ENCODE assay signal across 10 cellular contexts in genomic region chr6:36853325-36853724, GRCh38. TPM values are rescaled to one million over a fixed set of nuclear protein-coding genes. Genes with fewer than 3 reads are reported as not detected.
DNase-seq lines count a peak whose midpoint lies in the region; ATAC-seq and TF ChIP-seq lines count a peak whose summit lies in the region.
"Had no signal": no experiment of that assay in that cellular context is flagged by ENCODE, and none has a peak within 500 bp of the region (broad histone marks: within the 10 kb centered on the region; RNA-seq: fewer than 3 reads in every experiment).

No MANE protein-coding gene starts in this region.

- H3K27me3 Mint-ChIP-seq in WTC11 (ENCODE audit: low read depth) = no peaks in the 10 kb centered on the region; the same call in 1 of the 2 replicates
- no peaks in the 10 kb centered on the region for H3K27me3 Mint-ChIP-seq in activated T-helper 2 cell treated with anti-CD3 and anti-CD28 coated beads, Interferon-gamma antibody, Interleukin-2, Interleukin-4, amounts not matched to agents 10 μg/mL and 5 μg/mL and 100 μg/mL, durations not matched to agents 14 hours and 24 hours and 36 hours (ENCODE audit: low read depth)

- peaks cover 28% of the 10 kb centered on the region for H3K4me1 Mint-ChIP-seq in WTC11
- peaks cover 4% of the 10 kb centered on the region for H3K4me1 Mint-ChIP-seq in activated T-helper 2 cell treated with anti-CD3 and anti-CD28 coated beads, Interferon-gamma antibody, Interleukin-2, Interleukin-4, amounts not matched to agents 10 μg/mL and 5 μg/mL and 100 μg/mL, durations not matched to agents 14 hours and 24 hours and 36 hours (ENCODE audit: low read depth)

- H3K4me2 ChIP-seq in smooth muscle cell = peak overlapping the region; percentile 9

- no peak overlapping the region for H3K4me3 Mint-ChIP-seq in WTC11
- no peak overlapping the region for H3K4me3 Mint-ChIP-seq in activated T-helper 2 cell treated with anti-CD3 and anti-CD28 coated beads, Interferon-gamma antibody, Interleukin-2, Interleukin-4, amounts not matched to agents 10 μg/mL and 5 μg/mL and 100 μg/mL, durations not matched to agents 14 hours and 24 hours and 36 hours (ENCODE audit: low read depth)
- H3K4me3 Mint-ChIP-seq: neural crest cell had no signal

- H3K4me1 ChIP-seq in heart right ventricle (peaks cover 5 to 73% (median 68%) of the 10 kb centered on the region in 9 donors), smooth muscle cell (ENCODE audit: low read depth) (peaks cover 12% of the 10 kb centered on the region)

- ATAC-seq in WTC11 (no peak), heart right ventricle (peak in 6 of 8 donors; percentile 24 to 53 (median 34)), HG03521 (IDR thresholded peaks at IDR 0.05; ENCODE audit: unreplicated experiment) (no peak), HG02973 (IDR thresholded peaks at IDR 0.05; ENCODE audit: unreplicated experiment) (no peak), GM19328 (IDR thresholded peaks at IDR 0.05; ENCODE audit: unreplicated experiment) (no peak)

- H2AFZ ChIP-seq in smooth muscle cell (ENCODE audit: low read depth) = no peak overlapping the region

- intact Hi-C loops in heart right ventricle (cut with DNase I) = loop anchor here in 7 of 10 donors (2.0 to 10.0 kb wide), 4 partner anchors 86 to 239 kb away; no protein-coding TSS in a partner anchor
- intact Hi-C loops in activated T-helper 2 cell treated with anti-CD3 and anti-CD28 coated beads, Interferon-gamma antibody, Interleukin-2, Interleukin-4, amounts not matched to agents 10 μg/mL and 5 μg/mL and 100 μg/mL, durations not matched to agents 14 hours and 24 hours and 36 hours (cut with micrococcal nuclease) = no loop called here

- H3K9me3 Mint-ChIP-seq in WTC11 = no peaks in the 10 kb centered on the region
- no peaks in the 10 kb centered on the region for H3K9me3 Mint-ChIP-seq in activated T-helper 2 cell treated with anti-CD3 and anti-CD28 coated beads, Interferon-gamma antibody, Interleukin-2, Interleukin-4, amounts not matched to agents 10 μg/mL and 5 μg/mL and 100 μg/mL, durations not matched to agents 14 hours and 24 hours and 36 hours
- H3K9me3 Mint-ChIP-seq: neural crest cell had no signal

- H3K27ac ChIP-seq in heart right ventricle = peak overlapping the region; percentile 1 to 83 (median 60)
- peak overlapping the region; percentile 75 for H3K27ac ChIP-seq in smooth muscle cell (ENCODE audit: low read depth)

- TF ChIP-seq CTCF in WTC11 (IDR thresholded peaks at IDR 0.05) (no peak), heart right ventricle (IDR thresholded peaks at IDR 0.05) (no peak), smooth muscle cell (IDR thresholded peaks at IDR 0.05; ENCODE audit: borderline replicate concordance, insufficient read depth, poor library complexity, severe bottlenecking) (no peak)

- peaks cover 0 to 24% (median 8%) of the 10 kb centered on the region in 9 donors for H3K36me3 ChIP-seq in heart right ventricle
- H3K36me3 ChIP-seq in smooth muscle cell (ENCODE audit: low read depth) = no peaks in the 10 kb centered on the region

- H3K9ac ChIP-seq in smooth muscle cell (ENCODE audit: low read depth) = no peak overlapping the region

- H3K4me3 ChIP-seq in heart right ventricle (no peak overlapping the region), smooth muscle cell (no peak overlapping the region)

- POLR2A ChIA-PET in WTC11 (lab: Charles Lee) = no interaction called here

- H3K36me3 Mint-ChIP-seq in WTC11 = peaks cover 40% of the 10 kb centered on the region
- H3K36me3 Mint-ChIP-seq in activated T-helper 2 cell treated with anti-CD3 and anti-CD28 coated beads, Interferon-gamma antibody, Interleukin-2, Interleukin-4, amounts not matched to agents 10 μg/mL and 5 μg/mL and 100 μg/mL, durations not matched to agents 14 hours and 24 hours and 36 hours (ENCODE audit: low read depth) = peaks cover 59% of the 10 kb centered on the region

- H3K79me2 ChIP-seq in smooth muscle cell (ENCODE audit: low read depth) = no peaks in the 10 kb centered on the region

- peaks cover 8% of the 10 kb centered on the region for H3F3A ChIP-seq in smooth muscle cell (ENCODE audit: low read depth)

- CTCF ChIA-PET in WTC11 (lab: Charles Lee) = interaction anchor here (0.9 to 8.1 kb wide), 10 partner anchors 21 to 165 kb away, joined by 3 to 179 read pairs (median 15); partner anchors contain the start of gene PPIL1

- no peaks in the 10 kb centered on the region for H3K27me3 ChIP-seq in heart right ventricle
- H3K27me3 ChIP-seq in smooth muscle cell (ENCODE audit: low read depth) = no peaks in the 10 kb centered on the region

- 53 to 57% methylated on average over 5 of the region's 5 CpGs for WGBS in heart right ventricle, 2 donors
- WGBS in smooth muscle cell (ENCODE audit: low lambda C conversion rate) = 48% methylated on average over 5 of the region's 5 CpGs

- DNase-seq in HPDE6-E6E7 (ENCODE audit: extremely low spot score) = peak; percentile 40
- no peak for DNase-seq in WTC11 (ENCODE audit: low spot score)
- no peak for DNase-seq in heart right ventricle
- no peak for DNase-seq in smooth muscle cell (lab: John Stamatoyannopoulos, UW; ENCODE audit: unreplicated experiment)
- no peak for DNase-seq in activated T-helper 2 cell treated with anti-CD3 and anti-CD28 coated beads, Interferon-gamma antibody, Interleukin-2, Interleukin-4, amounts not matched to agents 10 μg/mL and 5 μg/mL and 100 μg/mL, durations not matched to agents 14 hours and 24 hours and 36 hours (ENCODE audit: low spot score)
- DNase-seq: NCI-H345 had no signal

- peak overlapping the region; percentile 58 for H3K27ac Mint-ChIP-seq in WTC11
- no peak overlapping the region for H3K27ac Mint-ChIP-seq in activated T-helper 2 cell treated with anti-CD3 and anti-CD28 coated beads, Interferon-gamma antibody, Interleukin-2, Interleukin-4, amounts not matched to agents 10 μg/mL and 5 μg/mL and 100 μg/mL, durations not matched to agents 14 hours and 24 hours and 36 hours

- H3K9me3 ChIP-seq in heart right ventricle = peaks cover 0 to 6% (median 0%) of the 10 kb centered on the region in 11 donors
- H3K9me3 ChIP-seq in smooth muscle cell (replicated peaks; ENCODE audit: low read depth) = no peaks in the 10 kb centered on the region

- H4K20me1 ChIP-seq in smooth muscle cell (ENCODE audit: low read depth) = no peaks in the 10 kb centered on the region

TF ChIP-seq in WTC11, 78 proteins besides CTCF, POLR2A, EP300 and RAD21 (continues in another document):
- TF ChIP-seq GTF2I (CRISPR knock-in tag; conservative IDR thresholded peaks at IDR 0.05) = no peak
- no peak for TF ChIP-seq STAT6 (CRISPR knock-in tag; conservative IDR thresholded peaks at IDR 0.05; ENCODE audit: low read depth)
- no peak for TF ChIP-seq ETV6 (CRISPR knock-in tag; IDR thresholded peaks at IDR 0.05)
- TF ChIP-seq ZBTB43 (CRISPR knock-in tag; IDR thresholded peaks at IDR 0.05) = no peak

RNA-seq across cellular contexts. Expression of gene CPNE5, which starts 14.1 kb away (rescaled TPM):
- total RNA-seq in WTC11 (2021) (0.44 to 0.71 TPM (median 0.48 TPM) in 3 replicates), heart right ventricle (10 to 100 TPM in 9 of 10 donors, 1 to 10 TPM in 1; 2.8 to 98.2 (median 29.0) TPM), smooth muscle cell (0.31 TPM in 1 of 2 replicates, not detected in the other)
- polyA plus RNA-seq in heart right ventricle (10 to 100 TPM in 1 of 2 donors, 1 to 10 TPM in 1; 4.4 to 18.4 TPM), smooth muscle cell (0.43 and 1.0 TPM in 2 replicates)
- 2.0 and 2.1 TPM in 2 replicates for total RNA-seq in activated T-helper 2 cell treated with anti-CD3 and anti-CD28 coated beads, Interferon-gamma antibody, Interleukin-2, Interleukin-4, amounts not matched to agents 10 μg/mL and 5 μg/mL and 100 μg/mL, durations not matched to agents 14 hours and 24 hours and 36 hours

RNA-seq across cellular contexts. Expression of gene PPIL1, which starts 21.3 kb away (rescaled TPM):
- total RNA-seq in WTC11 (2021) (64.2 to 69.8 TPM (median 66.6 TPM) in 3 replicates), heart right ventricle (100 to 1,000 TPM in 2 of 10 donors, 10 to 100 TPM in 8; 34.5 to 106 (median 49.2) TPM), smooth muscle cell (49.3 and 57.6 TPM in 2 replicates)
- polyA plus RNA-seq in heart right ventricle (10 to 100 TPM; 21.1 to 50.3 TPM), smooth muscle cell (34.6 and 45.4 TPM in 2 replicates)
- 52.4 and 54.8 TPM in 2 replicates for total RNA-seq in activated T-helper 2 cell treated with anti-CD3 and anti-CD28 coated beads, Interferon-gamma antibody, Interleukin-2, Interleukin-4, amounts not matched to agents 10 μg/mL and 5 μg/mL and 100 μg/mL, durations not matched to agents 14 hours and 24 hours and 36 hours

RNA-seq across cellular contexts. Expression of gene C6orf89, which starts 32.4 kb away (rescaled TPM):
- 13.2 to 15.6 TPM (median 15.0 TPM) in 3 replicates for total RNA-seq in WTC11 (2021)
- total RNA-seq in heart right ventricle = 100 to 1,000 TPM in 1 of 10 donors, 10 to 100 TPM in 9; 64.6 to 104 (median 74.7) TPM
- polyA plus RNA-seq in heart right ventricle = 10 to 100 TPM; 22.5 to 23.1 TPM
- total RNA-seq in smooth muscle cell = 40.7 and 45.7 TPM in 2 replicates
- polyA plus RNA-seq in smooth muscle cell = 43.7 and 44.6 TPM in 2 replicates
- 28.4 and 29.9 TPM in 2 replicates for total RNA-seq in activated T-helper 2 cell treated with anti-CD3 and anti-CD28 coated beads, Interferon-gamma antibody, Interleukin-2, Interleukin-4, amounts not matched to agents 10 μg/mL and 5 μg/mL and 100 μg/mL, durations not matched to agents 14 hours and 24 hours and 36 hours

Comparison
In these comparisons a context has a peak if more than half of its experiments do, and no peak if none do; other contexts are left out.
1. ATAC-seq: peak in heart right ventricle (6 of 8); none in WTC11 (single experiment), HG03521 (single experiment), HG02973 (single experiment) and GM19328 (single experiment).